Comparison of ENCODE assay signal across 2 cellular contexts in the genomic region with DNA sequence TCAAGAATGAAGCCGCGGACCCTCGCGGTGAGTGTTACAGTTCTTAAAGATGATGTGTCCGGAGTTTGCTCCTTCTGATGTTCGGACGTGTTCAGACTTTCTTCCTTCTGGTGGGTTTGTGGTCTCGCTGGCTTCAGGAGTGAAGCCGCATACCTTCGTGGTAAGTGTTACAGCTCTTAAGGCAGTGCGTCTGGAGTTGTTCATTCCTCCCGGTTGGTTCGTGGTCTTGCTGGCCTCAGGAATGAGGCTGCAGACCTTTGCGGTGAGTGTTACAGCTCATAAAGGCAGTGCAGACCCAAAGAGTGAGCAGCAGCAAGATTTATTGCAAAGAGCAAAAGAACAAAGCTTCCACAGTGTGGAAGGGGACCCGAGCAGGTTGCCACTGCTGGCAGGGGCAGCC. TPM values are rescaled to one million over a fixed set of nuclear protein-coding genes. Genes with fewer than 3 reads are reported as not detected.
"Had no signal": no experiment of that assay in that cellular context is flagged by ENCODE, and none has a peak within 500 bp of the region (broad histone marks: within the 10 kb centered on the region; RNA-seq: fewer than 3 reads in every experiment).

No MANE protein-coding gene starts in this region.

RNA-seq across cellular contexts. Expression of a gene that starts 37.8 kb away (rescaled TPM):
- total RNA-seq: osteocyte, pulmonary artery endothelial cell had no signal
